ENCODE assay signal across 9 cellular contexts in genomic region chr22:20904008-20904979, GRCh38. TPM values are rescaled to one million over a fixed set of nuclear protein-coding genes. Genes with fewer than 3 reads are reported as not detected.
DNase-seq lines count a peak whose midpoint lies in the region; ATAC-seq and TF ChIP-seq lines count a peak whose summit lies in the region.
"Had no signal": no experiment of that assay in that cellular context is flagged by ENCODE, and none has a peak within 500 bp of the region (broad histone marks: within the 10 kb centered on the region; RNA-seq: fewer than 3 reads in every experiment).

No MANE protein-coding gene starts in this region.

- no peaks in the 10 kb centered on the region for H3K27me3 ChIP-seq in prostate gland (replicated peaks; ENCODE audit: insufficient read depth)

- no peaks in the 10 kb centered on the region for H3K9me3 ChIP-seq in prostate gland

- 77% methylated on average over 7 of the region's 7 CpGs for WGBS in prostate gland

- POLR2A ChIA-PET in HEK293T (lab: Yijun Ruan, JAX) = no interaction called here

- no peak overlapping the region for H3K27ac ChIP-seq in prostate gland

- no peak for TF ChIP-seq CTCF in omental fat pad (IDR thresholded peaks at IDR 0.05)
- TF ChIP-seq CTCF in GM20000 (IDR thresholded peaks at IDR 0.05; ENCODE audit: extremely low read depth, missing control alignments) = no peak
- TF ChIP-seq CTCF in prostate gland (IDR thresholded peaks at IDR 0.05) = no peak

- H3K4me1 ChIP-seq in prostate gland (replicated peaks) = no peaks in the 10 kb centered on the region

- ATAC-seq in omental fat pad (ENCODE audit: low FRiP score) (peak; percentile 96), HG02884 (IDR thresholded peaks at IDR 0.05; ENCODE audit: unreplicated experiment) (no peak)

- CTCF ChIA-PET in HEK293T (lab: Yijun Ruan, JAX) = interaction anchor here (0.6 kb wide), 1 partner anchor 30 kb away, joined by 4 read pairs; no protein-coding TSS in a partner anchor

- intact Hi-C loops in prostate gland (cut with DNase I) = loop anchor here (10.0 kb wide), 1 partner anchor 51 kb away; no protein-coding TSS in a partner anchor

- TF ChIP-seq POLR2A in prostate gland (IDR thresholded peaks at IDR 0.05) = no peak

- peak; percentile 89 for DNase-seq in CD1c-positive myeloid dendritic cell (ENCODE audit: extremely low spot score)
- peak; percentile 96 for DNase-seq in MV-4-11 (lab: John Stamatoyannopoulos, UW)
- DNase-seq in epidermal melanocyte (ENCODE audit: insufficient read length, low spot score) = peak; percentile 23
- no peak for DNase-seq in omental fat pad (ENCODE audit: low spot score)
- DNase-seq in GM20000 (ENCODE audit: low spot score) = no peak
- no peak for DNase-seq in HEK293T (ENCODE audit: extremely low spot score)
- DNase-seq in prostate gland (ENCODE audit: low spot score) = no peak
- DNase-seq: activated CD8-positive, alpha-beta memory T cell treated with anti-CD3 and anti-CD28 coated beads, Interleukin-2, amount 50 U/mL, for 4 hours had no signal

- no peak overlapping the region for H3K4me3 ChIP-seq in prostate gland

- H3K36me3 ChIP-seq in prostate gland = no peaks in the 10 kb centered on the region

TF ChIP-seq in HEK293T, 16 proteins besides CTCF, POLR2A, EP300 and RAD21:
- no peak for TF ChIP-seq SUZ12 (IDR thresholded peaks at IDR 0.05)
- no peak for TF ChIP-seq SP1 (IDR thresholded peaks at IDR 0.05)
- TF ChIP-seq LEF1 (IDR thresholded peaks at IDR 0.05; ENCODE audit: borderline replicate concordance) = no peak
- no peak for TF ChIP-seq ELF4 (IDR thresholded peaks at IDR 0.05)
- no peak for TF ChIP-seq PKNOX1 (IDR thresholded peaks at IDR 0.05)
- TF ChIP-seq BHLHE40 (IDR thresholded peaks at IDR 0.05; ENCODE audit: borderline replicate concordance) = no peak
- no peak for TF ChIP-seq NFRKB (IDR thresholded peaks at IDR 0.05)
- no peak for TF ChIP-seq CTBP1 (IDR thresholded peaks at IDR 0.05; ENCODE audit: borderline replicate concordance)
- TF ChIP-seq FOXK2 (IDR thresholded peaks at IDR 0.05) = no peak
- TF ChIP-seq L3MBTL2 (conservative IDR thresholded peaks at IDR 0.05) = no peak
- TF ChIP-seq ARNT (IDR thresholded peaks at IDR 0.05) = no peak
- no peak for TF ChIP-seq FOXM1 (IDR thresholded peaks at IDR 0.05; ENCODE audit: borderline replicate concordance)
- no peak for TF ChIP-seq FOXA1 (IDR thresholded peaks at IDR 0.05)
- no peak for TF ChIP-seq HDGF (IDR thresholded peaks at IDR 0.05; ENCODE audit: borderline replicate concordance)
- TF ChIP-seq TARDBP (IDR thresholded peaks at IDR 0.05) = no peak
- no peak for TF ChIP-seq ZNF384 (IDR thresholded peaks at IDR 0.05)

RNA-seq across cellular contexts. Expression of gene CRKL, which starts 12.9 kb away (rescaled TPM):
- total RNA-seq in omental fat pad = 10 to 100 TPM; 37.9 to 51.6 (median 45.4) TPM
- total RNA-seq in prostate gland = 10 to 100 TPM; 41.6 to 72.0 TPM

RNA-seq across cellular contexts. Expression of gene SNAP29, which starts 45.5 kb away (rescaled TPM):
- total RNA-seq in omental fat pad (10 to 100 TPM; 17.2 to 25.1 (median 20.1) TPM), prostate gland (10 to 100 TPM; 19.1 to 24.1 TPM)

RNA-seq across cellular contexts. Expression of gene PI4KA, which starts 45.7 kb away (rescaled TPM):
- total RNA-seq in omental fat pad (10 to 100 TPM; 62.1 to 97.2 (median 86.9) TPM), prostate gland (100 to 1,000 TPM in 1 of 2 donors, 10 to 100 TPM in 1; 74.2 to 115 TPM)

Comparison
In these comparisons a context has a peak if more than half of its experiments do, and no peak if none do; other contexts are left out.
1. DNase-seq: peak in CD1c-positive myeloid dendritic cell (single experiment), MV-4-11 (single experiment) and epidermal melanocyte (single experiment); none in omental fat pad (single experiment), GM20000 (single experiment), HEK293T (single experiment) and prostate gland (single experiment).